ENCODE assay signal across 13 cellular contexts in genomic region chr12:90858261-90858660, GRCh38.
A peak's percentile ranks its signal among the peaks of the same experiment; 100 is the strongest.
DNase-seq lines count a peak whose midpoint lies in the region; ATAC-seq and TF ChIP-seq lines count a peak whose summit lies in the region.
"Had no signal": no experiment of that assay in that cellular context is flagged by ENCODE, and none has a peak within 500 bp of the region (broad histone marks: within the 10 kb centered on the region; RNA-seq: fewer than 3 reads in every experiment).

No MANE protein-coding gene starts in this region.

- H3F3A ChIP-seq in smooth muscle cell (ENCODE audit: low read depth) = no peaks in the 10 kb centered on the region

- H3K4me2 ChIP-seq in smooth muscle cell = no peak overlapping the region

- no peaks in the 10 kb centered on the region for H3K79me2 ChIP-seq in smooth muscle cell (ENCODE audit: low read depth)

- no peaks in the 10 kb centered on the region for H3K27me3 ChIP-seq in foreskin keratinocyte
- H3K27me3 ChIP-seq in smooth muscle cell (ENCODE audit: low read depth) = peaks cover 9% of the 10 kb centered on the region
- H3K27me3 ChIP-seq: tibial nerve had no signal

- H3K4me3 ChIP-seq in smooth muscle cell = no peak overlapping the region
- H3K4me3 ChIP-seq: tibial nerve had no signal

- H2AFZ ChIP-seq in smooth muscle cell (ENCODE audit: low read depth) = peak overlapping the region; percentile 32

- peak; percentile 28 for ATAC-seq in foreskin keratinocyte

- H4K20me1 ChIP-seq in smooth muscle cell (ENCODE audit: low read depth) = no peaks in the 10 kb centered on the region

- no peaks in the 10 kb centered on the region for H3K36me3 ChIP-seq in smooth muscle cell (ENCODE audit: low read depth)
- H3K36me3 ChIP-seq: tibial nerve had no signal

- WGBS in smooth muscle cell (ENCODE audit: low lambda C conversion rate) = 43% methylated on average over 2 of the region's 2 CpGs

- H3K4me1 ChIP-seq in foreskin keratinocyte (no peaks in the 10 kb centered on the region), smooth muscle cell (ENCODE audit: low read depth) (no peaks in the 10 kb centered on the region)

- H3K27ac ChIP-seq in foreskin keratinocyte (no peak overlapping the region), smooth muscle cell (ENCODE audit: low read depth) (no peak overlapping the region)
- H3K27ac ChIP-seq: tibial nerve had no signal

- TF ChIP-seq CTCF in foreskin keratinocyte (conservative IDR thresholded peaks at IDR 0.05) (no peak), smooth muscle cell (IDR thresholded peaks at IDR 0.05; ENCODE audit: borderline replicate concordance, insufficient read depth, poor library complexity, severe bottlenecking) (no peak)

- peak; percentile 7 for DNase-seq in DMS153 treated with DMSO at 0.1 percent for 48 hours (lab: John Stamatoyannopoulos, UW; ENCODE audit: unreplicated experiment)
- no peak for DNase-seq in DMS153 (lab: John Stamatoyannopoulos, UW)
- peak; percentile 45 for DNase-seq in NCI-H2227 (lab: John Stamatoyannopoulos, UW; ENCODE audit: unreplicated experiment)
- DNase-seq in foreskin keratinocyte = peak in 1 of 2 donors; percentile 13
- DNase-seq in smooth muscle cell (lab: John Stamatoyannopoulos, UW; ENCODE audit: unreplicated experiment) = no peak
- no peak for DNase-seq in activated CD4-positive, alpha-beta T cell treated with anti-CD3 and anti-CD28 coated beads, Interleukin-2, amount 50 U/mL, for 48 hours
- no peak for DNase-seq in DMS53 treated with DMSO at 0.1 percent for 48 hours (lab: John Stamatoyannopoulos, UW; ENCODE audit: unreplicated experiment)
- DNase-seq in NCI-H446 (lab: John Stamatoyannopoulos, UW) = no peak
- DNase-seq: 8988T; activated CD4-positive, alpha-beta T cell treated with anti-CD3 and anti-CD28 coated beads for 48 hours; activated effector memory CD4-positive, alpha-beta T cell treated with anti-CD3 and anti-CD28 coated beads, Interleukin-2, amount 50 U/mL, for 16 hours; DMS79 had no signal

- no peaks in the 10 kb centered on the region for H3K9me3 ChIP-seq in smooth muscle cell (replicated peaks; ENCODE audit: low read depth)

- H3K9ac ChIP-seq in smooth muscle cell (ENCODE audit: low read depth) = no peak overlapping the region

Comparison
In these comparisons a context has a peak if more than half of its experiments do, and no peak if none do; other contexts are left out.
1. DNase-seq: peak in DMS153 treated with DMSO at 0.1 percent for 48 hours (single experiment) and NCI-H2227 (single experiment); none in DMS153 (single experiment), smooth muscle cell (single experiment), activated CD4-positive, alpha-beta T cell treated with anti-CD3 and anti-CD28 coated beads, Interleukin-2, amount 50 U/mL, for 48 hours (0 of 2), DMS53 treated with DMSO at 0.1 percent for 48 hours (single experiment) and NCI-H446 (0 of 2).